In genomic region chr14:70716958-70717357, GRCh38 we compare ENCODE assay signal across 27 cellular contexts.
DNase-seq lines count a peak whose midpoint lies in the region; ATAC-seq, FAIRE-seq and TF ChIP-seq lines count a peak whose summit lies in the region.
"Had no signal": no experiment of that assay in that cellular context is flagged by ENCODE, and none has a peak within 500 bp of the region (broad histone marks: within the 10 kb centered on the region; RNA-seq: fewer than 3 reads in every experiment).

No MANE protein-coding gene starts in this region.

- TF ChIP-seq EP300 in A549 (IDR thresholded peaks at IDR 0.05), result no peak

- TF ChIP-seq CTCF in A549 (IDR thresholded peaks at IDR 0.05) (no peak), natural killer cell (IDR thresholded peaks at IDR 0.05) (no peak)

- H3K9me3 ChIP-seq in A549, result no peaks in the 10 kb centered on the region
- H3K9me3 ChIP-seq: lower lobe of right lung, tibial nerve had no signal

- H3K27ac Mint-ChIP-seq in natural killer cell, result no peak overlapping the region
- H3K27ac Mint-ChIP-seq: activated CD4-positive, alpha-beta T cell treated with anti-CD3 and anti-CD28 coated beads, Interleukin-2, amount 10 ng/mL, durations not matched to agents 7 days and 5 days; activated naive CD8-positive, alpha-beta T cell treated with anti-CD3 and anti-CD28 coated beads, Interleukin-2, amount 50 U/mL, for 24 hours; activated T-cell treated with anti-CD3 and anti-CD28 coated beads, Interleukin-2, amount 50 U/mL, for 24 hours; B cell; CD8-positive, alpha-beta T cell; nephron progenitor cell had no signal

- POLR2A ChIA-PET in A549 (lab: Yijun Ruan, JAX), result no interaction called here

- H3K4me3 Mint-ChIP-seq in natural killer cell, result no peak overlapping the region
- H3K4me3 Mint-ChIP-seq: activated CD4-positive, alpha-beta T cell treated with anti-CD3 and anti-CD28 coated beads, Interleukin-2, amount 10 ng/mL, durations not matched to agents 7 days and 5 days; activated naive CD8-positive, alpha-beta T cell treated with anti-CD3 and anti-CD28 coated beads, Interleukin-2, amount 50 U/mL, for 24 hours; activated T-cell treated with anti-CD3 and anti-CD28 coated beads, Interleukin-2, amount 50 U/mL, for 24 hours; B cell; CD8-positive, alpha-beta T cell; central memory CD8-positive, alpha-beta T cell; nephron progenitor cell had no signal

- H3K27me3 Mint-ChIP-seq in natural killer cell (ENCODE audit: low read depth in 2 of 2), result peaks cover 3 to 17% of the 10 kb centered on the region in 2 donors
- H3K27me3 Mint-ChIP-seq: activated naive CD8-positive, alpha-beta T cell treated with anti-CD3 and anti-CD28 coated beads, Interleukin-2, amount 50 U/mL, for 24 hours; activated T-cell treated with anti-CD3 and anti-CD28 coated beads, Interleukin-2, amount 50 U/mL, for 24 hours; B cell had no signal

- DNase-seq in A549 (ENCODE audit: low read depth in 1 of 2, low spot score in 1 of 2), result no peak
- DNase-seq in LoVo (ENCODE audit: low spot score), result peak; percentile 80
- peak; percentile 14 for DNase-seq in amniotic epithelial cell (ENCODE audit: low read depth)
- DNase-seq in left colon, result no peak
- DNase-seq in natural killer cell, result no peak
- DNase-seq in hippocampal formation (lab: John Stamatoyannopoulos, UW), result no peak
- DNase-seq: activated CD4-positive, alpha-beta T cell treated with anti-CD3 and anti-CD28 coated beads, Interleukin-2, amount 10 ng/mL, durations not matched to agents 7 days and 5 days; activated naive CD8-positive, alpha-beta T cell treated with anti-CD3 and anti-CD28 coated beads, Interleukin-2, amount 50 U/mL, for 24 hours; activated T-cell treated with anti-CD3 and anti-CD28 coated beads, Interleukin-2, amount 50 U/mL, for 24 hours; CD8-positive, alpha-beta T cell; dermis blood vessel endothelial cell; HCEC 1CT; kidney; lower lobe of right lung; NCI-H1436 treated with DMSO at 0.1 percent for 48 hours; NCI-H774; nephron progenitor cell; Right ventricle myocardium superior; stimulated activated CD4-positive, alpha-beta T cell treated with anti-CD3 and anti-CD28 coated beads, Interleukin-2, amount 100 ng/mL, for 24 hours had no signal

- peak overlapping the region; percentile 53 for H3K4me2 ChIP-seq in A549

- peak overlapping the region; percentile 37 to 40; a peak in 4 of 6 replicates for H3K27ac ChIP-seq in A549
- H3K27ac ChIP-seq: lower lobe of right lung, tibial nerve, VCaP had no signal

- no peak for TF ChIP-seq RAD21 in A549 (conservative IDR thresholded peaks at IDR 0.05 in 1 of 2, IDR thresholded peaks at IDR 0.05 in 1 of 2)

- TF ChIP-seq POLR2A in A549 (IDR thresholded peaks at IDR 0.05; ENCODE audit: low read length), result no peak

- no peaks in the 10 kb centered on the region for H3K36me3 Mint-ChIP-seq in natural killer cell
- H3K36me3 Mint-ChIP-seq: CD8-positive, alpha-beta T cell had no signal

- peaks cover 39% of the 10 kb centered on the region for H3K4me1 ChIP-seq in A549

- H3K4me1 Mint-ChIP-seq in natural killer cell, result peaks cover 0 to 5% of the 10 kb centered on the region in 2 donors
- H3K4me1 Mint-ChIP-seq: central memory CD8-positive, alpha-beta T cell had no signal

- no peaks in the 10 kb centered on the region for H3K9me3 Mint-ChIP-seq in natural killer cell
- H3K9me3 Mint-ChIP-seq: activated CD4-positive, alpha-beta T cell treated with anti-CD3 and anti-CD28 coated beads, Interleukin-2, amount 10 ng/mL, durations not matched to agents 7 days and 5 days; activated naive CD8-positive, alpha-beta T cell treated with anti-CD3 and anti-CD28 coated beads, Interleukin-2, amount 50 U/mL, for 24 hours; activated T-cell treated with anti-CD3 and anti-CD28 coated beads, Interleukin-2, amount 50 U/mL, for 24 hours; CD8-positive, alpha-beta T cell; central memory CD8-positive, alpha-beta T cell; nephron progenitor cell had no signal

- WGBS in A549 (ENCODE audit: missing lambda C conversion rate), result 88% methylated on average over 1 of the region's 1 CpG

- H3K4me3 ChIP-seq in A549, result no peak overlapping the region
- H3K4me3 ChIP-seq: lower lobe of right lung, skin epidermis, tibial nerve had no signal

- CTCF ChIA-PET in A549 (lab: Yijun Ruan, JAX), result interaction anchor here (1.1 kb wide), 1 partner anchor 139 kb away, joined by 3 read pairs; no protein-coding TSS in a partner anchor

- FAIRE-seq in A549 (lab: Jason Lieb, UNC), result no peak
- FAIRE-seq: endometrium, kidney had no signal

- intact Hi-C loops in left colon (cut with DNase I, micrococcal nuclease), result no loop called here
- intact Hi-C loops in natural killer cell (cut with micrococcal nuclease), result no loop called here

- ATAC-seq in A549 (no peak; a peak in 1 of 6 replicates), left colon (peak; percentile 64), natural killer cell (no peak), GM18861 (IDR thresholded peaks at IDR 0.05; ENCODE audit: unreplicated experiment) (no peak), HG03571 (IDR thresholded peaks at IDR 0.05; ENCODE audit: unreplicated experiment) (no peak)
- ATAC-seq: activated naive CD8-positive, alpha-beta T cell treated with anti-CD3 and anti-CD28 coated beads, Interleukin-2, amount 50 U/mL, for 24 hours; CD8-positive, alpha-beta T cell; lower lobe of right lung had no signal

TF ChIP-seq in A549, 52 proteins besides CTCF, POLR2A, EP300 and RAD21 (continues in another document):
- no peak for TF ChIP-seq CBX2 (IDR thresholded peaks at IDR 0.05; ENCODE audit: borderline replicate concordance, low read depth)
- TF ChIP-seq GATA3 (IDR thresholded peaks at IDR 0.05; ENCODE audit: borderline replicate concordance), result no peak
- TF ChIP-seq FOSL2 (IDR thresholded peaks at IDR 0.05), result no peak
- TF ChIP-seq FOSL2 (CRISPR knock-in tag; IDR thresholded peaks at IDR 0.05), result no peak
- no peak for TF ChIP-seq EHF (CRISPR knock-in tag; IDR thresholded peaks at IDR 0.05)
- no peak for TF ChIP-seq FOXS1 (CRISPR knock-in tag; IDR thresholded peaks at IDR 0.05)
- no peak for TF ChIP-seq JUN (IDR thresholded peaks at IDR 0.05)
- no peak for TF ChIP-seq PHF8 (IDR thresholded peaks at IDR 0.05; ENCODE audit: borderline replicate concordance, low read depth)
- no peak for TF ChIP-seq MYC (IDR thresholded peaks at IDR 0.05; ENCODE audit: borderline replicate concordance, low read length)
- TF ChIP-seq CEBPB (IDR thresholded peaks at IDR 0.05), result no peak
- no peak for TF ChIP-seq MAFK (IDR thresholded peaks at IDR 0.05; ENCODE audit: partially characterized antibody)
- TF ChIP-seq PBX3 (IDR thresholded peaks at IDR 0.05), result no peak
- TF ChIP-seq E2F6 (IDR thresholded peaks at IDR 0.05; ENCODE audit: borderline replicate concordance, low read depth), result no peak
- TF ChIP-seq USF2 (IDR thresholded peaks at IDR 0.05), result no peak
- no peak for TF ChIP-seq JUNB (IDR thresholded peaks at IDR 0.05)
- TF ChIP-seq HMGXB4 (CRISPR knock-in tag; IDR thresholded peaks at IDR 0.05; ENCODE audit: borderline replicate concordance), result no peak
- no peak for TF ChIP-seq RNF2 (IDR thresholded peaks at IDR 0.05; ENCODE audit: borderline replicate concordance, low read depth)
- TF ChIP-seq NR3C1 (IDR thresholded peaks at IDR 0.05), result no peak

Comparison
In these comparisons a context has a peak if more than half of its experiments do, and no peak if none do; other contexts are left out.
1. DNase-seq: peak in LoVo (single experiment) and amniotic epithelial cell (single experiment); none in A549 (0 of 2), left colon (0 of 2), natural killer cell (single experiment) and hippocampal formation (0 of 2).